10 cellular contexts compared by ENCODE assay signal in the genomic region with DNA sequence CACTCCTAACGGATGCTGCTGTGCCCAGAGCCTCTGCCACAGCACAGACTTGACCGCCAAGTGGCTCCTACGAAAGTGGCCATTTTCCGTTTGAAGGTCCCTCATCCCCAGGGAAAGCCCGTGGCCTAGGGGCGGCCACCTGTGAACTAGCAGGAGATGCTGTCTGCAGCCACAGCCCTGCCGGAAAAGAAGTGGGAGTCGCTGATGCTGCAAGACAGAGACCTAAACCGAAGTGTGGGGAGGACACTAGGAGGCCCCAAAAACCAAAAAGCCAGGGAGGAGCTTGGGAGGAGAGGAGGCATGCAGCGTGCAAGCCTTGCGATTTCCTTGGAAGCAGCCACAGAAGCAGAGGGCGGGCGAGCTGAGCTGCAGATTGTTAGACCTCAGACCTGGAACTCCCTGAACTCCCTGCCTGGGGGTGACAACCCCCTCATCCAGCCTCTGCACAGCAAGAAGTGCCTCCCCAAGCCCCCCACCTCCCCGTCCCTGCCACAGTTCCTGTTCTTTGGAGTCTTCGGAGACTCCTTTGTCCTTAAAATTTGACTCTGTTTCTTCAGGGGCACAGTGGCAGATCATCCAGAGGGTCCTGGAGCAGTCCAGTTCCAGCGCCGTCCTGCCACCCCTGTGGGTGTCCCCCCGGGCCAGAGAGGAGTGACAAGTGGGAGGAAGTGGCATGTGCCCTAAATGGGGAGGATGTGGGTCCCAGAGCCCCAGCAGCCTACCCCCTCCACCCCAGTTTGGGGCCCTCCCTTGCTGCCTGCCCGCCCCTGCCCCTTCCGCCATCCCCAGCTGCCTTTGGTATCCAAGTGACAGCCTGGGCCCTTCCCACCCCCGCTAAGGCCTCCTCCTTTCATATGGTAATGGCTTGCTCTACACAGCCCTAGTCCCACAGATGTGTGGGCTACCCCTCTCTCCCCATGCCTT. TPM values are rescaled to one million over a fixed set of nuclear protein-coding genes. Genes with fewer than 3 reads are reported as not detected.
A peak's percentile ranks its signal among the peaks of the same experiment; 100 is the strongest.
DNase-seq lines count a peak whose midpoint lies in the region; ATAC-seq lines count a peak whose summit lies in the region.
"Had no signal": no experiment of that assay in that cellular context is flagged by ENCODE, and none has a peak within 500 bp of the region (broad histone marks: within the 10 kb centered on the region; RNA-seq: fewer than 3 reads in every experiment).

No MANE protein-coding gene starts in this region.

- H3K27me3 ChIP-seq in HUES6 (ENCODE audit: control insufficient read depth, insufficient read depth, low read length) = no peaks in the 10 kb centered on the region

- H3K36me3 Mint-ChIP-seq in central memory CD8-positive, alpha-beta T cell (ENCODE audit: insufficient read depth) = peaks cover 36% of the 10 kb centered on the region

- H3K27ac ChIP-seq in HUES6 (ENCODE audit: low read depth, low read length) = 0 out of 2 replicates have a peak overlapping the region, but pooled peaks have one; percentile 66
- H3K27ac ChIP-seq in skin epidermis = peak overlapping the region in 17 of 21 experiments; percentile 14 to 74 (median 48)

- ATAC-seq in central memory CD8-positive, alpha-beta T cell (replicated peaks; ENCODE audit: extremely low read depth, poor library complexity, severe bottlenecking) = peak; percentile 26
- ATAC-seq in left colon = peak; percentile 13
- ATAC-seq in GM18519 (IDR thresholded peaks at IDR 0.05; ENCODE audit: low FRiP score, unreplicated experiment) = no peak
- no peak for ATAC-seq in HG03108 (IDR thresholded peaks at IDR 0.05; ENCODE audit: unreplicated experiment)

- H3K27me3 Mint-ChIP-seq in central memory CD8-positive, alpha-beta T cell = no peaks in the 10 kb centered on the region

- H3K4me3 Mint-ChIP-seq in central memory CD8-positive, alpha-beta T cell = peak overlapping the region; percentile 11

- H3K9me3 Mint-ChIP-seq in central memory CD8-positive, alpha-beta T cell = no peaks in the 10 kb centered on the region

- DNase-seq in central memory CD8-positive, alpha-beta T cell (ENCODE audit: low spot score in 2 of 2) = no peak
- peak in 1 of 2 donors; percentile 24 for DNase-seq in left colon
- no peak for DNase-seq in glomerular visceral epithelial cell (ENCODE audit: extremely low spot score)
- no peak for DNase-seq in amniotic stem cell (lab: John Stamatoyannopoulos, UW)
- DNase-seq: NCI-H2081, small intestine had no signal

- H3K36me3 ChIP-seq in HUES6 (ENCODE audit: control insufficient read depth, insufficient read depth, low read length) = peaks cover 29% of the 10 kb centered on the region

- intact Hi-C loops in left colon (cut with DNase I, micrococcal nuclease) = no loop called here

- H3K4me1 Mint-ChIP-seq in central memory CD8-positive, alpha-beta T cell = peaks cover 14% of the 10 kb centered on the region

- H3K27ac Mint-ChIP-seq in central memory CD8-positive, alpha-beta T cell (ENCODE audit: low read depth) = peak overlapping the region; percentile 42

- H3K4me1 ChIP-seq in HUES6 (ENCODE audit: control insufficient read depth, insufficient read depth, low read length) = peaks cover 56% of the 10 kb centered on the region

- H3K9me3 ChIP-seq in HUES6 (ENCODE audit: control insufficient read depth, insufficient read depth, low read depth, low read length) = no peaks in the 10 kb centered on the region

- H3K9ac ChIP-seq in HUES6 (ENCODE audit: low read length) = no peak overlapping the region

- H3K4me3 ChIP-seq in HUES6 (ENCODE audit: low read depth, low read length) (peak overlapping the region; percentile 41), skin epidermis (no peak overlapping the region)

RNA-seq across cellular contexts. Expression of a gene that starts 43.7 kb away (rescaled TPM):
- total RNA-seq in left colon = 1 to 10 TPM; 6.0 to 6.8 TPM

Comparison
In these comparisons a context has a peak if more than half of its experiments do, and no peak if none do; other contexts are left out.
1. ATAC-seq: peak in central memory CD8-positive, alpha-beta T cell (single experiment) and left colon (single experiment); none in GM18519 (single experiment) and HG03108 (single experiment).